ENCODE assay signal across 9 cellular contexts in genomic region chr12:6968426-6968825, GRCh38. TPM values are rescaled to one million over a fixed set of nuclear protein-coding genes. Genes with fewer than 3 reads are reported as not detected.
A peak's percentile ranks its signal among the peaks of the same experiment; 100 is the strongest.
DNase-seq lines count a peak whose midpoint lies in the region; ATAC-seq, FAIRE-seq and TF ChIP-seq lines count a peak whose summit lies in the region.
"Had no signal": no experiment of that assay in that cellular context is flagged by ENCODE, and none has a peak within 500 bp of the region (broad histone marks: within the 10 kb centered on the region; RNA-seq: fewer than 3 reads in every experiment).

No MANE protein-coding gene starts in this region.

- no peak for ATAC-seq in GM12878

- H3K9ac ChIP-seq in GM12878 (ENCODE audit: control insufficient read depth, insufficient read depth, low read length) (peak overlapping the region; percentile 97; the same call in 1 of the 2 replicates), neural progenitor cell (no peak overlapping the region)

- no peaks in the 10 kb centered on the region for H4K20me1 ChIP-seq in GM12878 (ENCODE audit: control insufficient read depth, insufficient read depth)
- peaks cover 4% of the 10 kb centered on the region for H4K20me1 ChIP-seq in neural progenitor cell (ENCODE audit: low read depth)

- intact Hi-C loops in GM12878 (cut with micrococcal nuclease; ENCODE audit: unreplicated experiment), result no loop called here

- H3K36me3 Mint-ChIP-seq in CD8-positive, alpha-beta memory T cell, result peaks cover 0 to 62% (median 14%) of the 10 kb centered on the region in 3 donors
- H3K36me3 Mint-ChIP-seq in IgD-negative memory B cell, result peaks cover 3% of the 10 kb centered on the region
- peaks cover 19% of the 10 kb centered on the region for H3K36me3 Mint-ChIP-seq in neural progenitor cell

- H3K4me3 ChIP-seq in CD8-positive, alpha-beta memory T cell (ENCODE audit: low read length), result no peak overlapping the region
- H3K4me3 ChIP-seq in GM12878 (peak overlapping the region; percentile 72), neural progenitor cell (no peak overlapping the region)

- H3F3A ChIP-seq in neural progenitor cell (ENCODE audit: low read depth), result peaks cover 64% of the 10 kb centered on the region

- peaks cover 43 to 64% (median 60%) of the 10 kb centered on the region in 3 donors for H3K4me1 Mint-ChIP-seq in CD8-positive, alpha-beta memory T cell
- peaks cover 32 to 38% (median 35%) of the 10 kb centered on the region in 3 donors for H3K4me1 Mint-ChIP-seq in IgD-negative memory B cell
- peaks cover 41% of the 10 kb centered on the region for H3K4me1 Mint-ChIP-seq in neural progenitor cell

- in situ Hi-C loops in GM12878 (cut with MboI), result loop anchor here (25.0 kb wide), 1 partner anchor 1669 kb away; no protein-coding TSS in a partner anchor

- no peak for TF ChIP-seq RAD21 in GM12878 (IDR thresholded peaks at IDR 0.05; ENCODE audit: insufficient read depth, low read depth, low read length)

- peak overlapping the region; percentile 99 for H3K4me2 ChIP-seq in GM12878 (ENCODE audit: control insufficient read depth, insufficient read depth)
- H3K4me2 ChIP-seq in neural progenitor cell, result no peak overlapping the region

- H3K4me3 Mint-ChIP-seq in CD8-positive, alpha-beta memory T cell, result peak overlapping the region in 6 of 7 donors; percentile 6 to 100 (median 100)
- H3K4me3 Mint-ChIP-seq in IgD-negative memory B cell, result peak overlapping the region; percentile 39 to 100 (median 97)
- peak overlapping the region; percentile 100 for H3K4me3 Mint-ChIP-seq in neural progenitor cell

- no peak for TF ChIP-seq EP300 in GM12878 (IDR thresholded peaks at IDR 0.05; ENCODE audit: borderline replicate concordance in 1 of 2, control insufficient read depth in 1 of 2, low read depth in 2 of 2, low read length in 2 of 2)

- POLR2A ChIA-PET in CD8-positive, alpha-beta memory T cell (lab: Charles Lee), result interaction anchor here (1.1 to 2.4 kb wide), 5 partner anchors 9 to 30 kb away, joined by 3 to 21 read pairs (median 4); partner anchors contain the start of genes C12orf57 and RNU7-1
- POLR2A ChIA-PET in GM12878 (lab: Charles Lee), result interaction anchor here (1.1 to 2.5 kb wide), 4 partner anchors 8 to 143 kb away, joined by 3 to 28 read pairs (median 4); partner anchors contain the start of genes C12orf57 and RNU7-1

- no peak for FAIRE-seq in GM12878 (lab: Jason Lieb, UNC)

- 97% methylated on average over 9 of the region's 9 CpGs for WGBS in GM12878 (ENCODE audit: insufficient coverage, insufficient replicate concordance, low lambda C conversion rate, missing lambda C conversion rate)

- no peaks in the 10 kb centered on the region for H3K9me3 Mint-ChIP-seq in CD8-positive, alpha-beta memory T cell
- H3K9me3 Mint-ChIP-seq in IgD-negative memory B cell (no peaks in the 10 kb centered on the region), neural progenitor cell (no peaks in the 10 kb centered on the region)

- H2AFZ ChIP-seq in GM12878 (ENCODE audit: control insufficient read depth, low read depth, low read length) (no peak overlapping the region), neural progenitor cell (replicated peaks) (no peak overlapping the region)

- SMC1A ChIA-PET in GM12878 (lab: Charles Lee; ENCODE audit: uncharacterized antibody, unreplicated experiment), result interaction anchor here (0.9 to 3.1 kb wide), 4 partner anchors 22 to 141 kb away, joined by 3 to 36 read pairs (median 4); partner anchors contain the start of genes C1RL and LPCAT3

- H3K79me2 ChIP-seq in GM12878 (ENCODE audit: control insufficient read depth, insufficient read depth, low read length) (peaks cover 59% of the 10 kb centered on the region), neural progenitor cell (ENCODE audit: low read depth) (peaks cover 56% of the 10 kb centered on the region)

- H3K27me3 ChIP-seq in CD8-positive, alpha-beta memory T cell (ENCODE audit: insufficient read depth, low read length, poor library complexity, severe bottlenecking), result no peaks in the 10 kb centered on the region
- H3K27me3 ChIP-seq in GM12878 (replicated peaks in 1 of 2; ENCODE audit: control insufficient read depth in 2 of 2, insufficient read depth in 2 of 2, low read length in 1 of 2) (no peaks in the 10 kb centered on the region), neural progenitor cell (no peaks in the 10 kb centered on the region)

- BruUV-seq in GM12878 (replicated peaks; lab: Mats Ljungman, UMichigan), result no TSS peak

- no peak for DNase-seq in CD8-positive, alpha-beta memory T cell
- no peak for DNase-seq in GM12878 (ENCODE audit: low read depth, low spot score)
- no peak for DNase-seq in neural progenitor cell (ENCODE audit: low spot score)
- no peak for DNase-seq in NCI-H2227 (lab: John Stamatoyannopoulos, UW; ENCODE audit: unreplicated experiment)
- no peak for DNase-seq in SKM-1 treated with dmso at 0.1 percent for 144 hours (lab: John Stamatoyannopoulos, UW; ENCODE audit: unreplicated experiment)
- DNase-seq in NCI-H1930 (lab: John Stamatoyannopoulos, UW), result no peak
- no peak for DNase-seq in LoVo (ENCODE audit: low spot score)
- DNase-seq: NCI-H2227 treated with DMSO at 0.1 percent for 48 hours had no signal

- peak overlapping the region in 7 of 8 donors; percentile 58 to 100 (median 84) for H3K27ac Mint-ChIP-seq in CD8-positive, alpha-beta memory T cell
- H3K27ac Mint-ChIP-seq in IgD-negative memory B cell (peak overlapping the region in 1 of 3 donors; percentile 73), neural progenitor cell (no peak overlapping the region)

- H3K36me3 ChIP-seq in CD8-positive, alpha-beta memory T cell (ENCODE audit: insufficient read depth, low read length), result peaks cover 40% of the 10 kb centered on the region
- H3K36me3 ChIP-seq in GM12878 (ENCODE audit: control insufficient read depth in 2 of 2, insufficient read depth in 2 of 2, low read length in 1 of 2) (peaks cover 30 to 34% of the 10 kb centered on the region in 2 experiments), neural progenitor cell (no peaks in the 10 kb centered on the region)

- no peak for TF ChIP-seq CTCF in GM12878 (IDR thresholded peaks at IDR 0.05 in 2 of 3, conservative IDR thresholded peaks at IDR 0.05 in 1 of 3; ENCODE audit: control insufficient read depth in 2 of 3, extremely low read depth in 1 of 3, insufficient read depth in 1 of 3, low read depth in 3 of 3, low read length in 3 of 3)
- TF ChIP-seq CTCF in neural progenitor cell (IDR thresholded peaks at IDR 0.05), result no peak

- CTCF ChIA-PET in CD8-positive, alpha-beta memory T cell (lab: Charles Lee), result interaction anchor here (1.0 to 3.5 kb wide), 10 partner anchors 7 to 96 kb away, joined by 3 to 61 read pairs (median 5); partner anchors contain the start of genes C12orf57, PTPN6, RNU7-1 and SPSB2
- CTCF ChIA-PET in GM12878 (lab: Yijun Ruan, JAX), result interaction anchor here (0.7 to 3.2 kb wide), 17 partner anchors 9 to 143 kb away, joined by 3 to 40 read pairs (median 4); partner anchors contain the start of genes C12orf57, LPCAT3, RNU7-1 and SPSB2

- H3K4me1 ChIP-seq in CD8-positive, alpha-beta memory T cell (ENCODE audit: insufficient read depth, low read length), result peaks cover 48% of the 10 kb centered on the region
- peaks cover 21% of the 10 kb centered on the region for H3K4me1 ChIP-seq in GM12878 (ENCODE audit: control insufficient read depth, insufficient read depth, low read length)
- peaks cover 17% of the 10 kb centered on the region for H3K4me1 ChIP-seq in neural progenitor cell

- no peaks in the 10 kb centered on the region for H3K9me3 ChIP-seq in CD8-positive, alpha-beta memory T cell (ENCODE audit: low read length)
- H3K9me3 ChIP-seq in GM12878 (replicated peaks; ENCODE audit: control insufficient read depth, insufficient read depth, low read length) (no peaks in the 10 kb centered on the region), neural progenitor cell (ENCODE audit: low read depth) (no peaks in the 10 kb centered on the region)

- TF ChIP-seq POLR2A in GM12878 (IDR thresholded peaks at IDR 0.05; ENCODE audit: low read depth, low read length), result no peak

- H3K27me3 Mint-ChIP-seq in CD8-positive, alpha-beta memory T cell, result no peaks in the 10 kb centered on the region
- H3K27me3 Mint-ChIP-seq in IgD-negative memory B cell, result no peaks in the 10 kb centered on the region
- peaks cover 6% of the 10 kb centered on the region for H3K27me3 Mint-ChIP-seq in neural progenitor cell (ENCODE audit: insufficient read depth, low read depth)

- RAD21 ChIA-PET in GM12878 (lab: Charles Lee; ENCODE audit: unreplicated experiment), result interaction anchor here (1.4 to 2.0 kb wide), 2 partner anchors 23 to 25 kb away, joined by 5 to 13 read pairs; partner anchors contain the start of genes C12orf57 and RNU7-1

- no peak overlapping the region for H3K27ac ChIP-seq in CD8-positive, alpha-beta memory T cell (ENCODE audit: low read depth, low read length)
- H3K27ac ChIP-seq in GM12878 (ENCODE audit: control insufficient read depth, insufficient read depth) (no peak overlapping the region), neural progenitor cell (no peak overlapping the region)

RNA-seq across cellular contexts. Expression of gene PHB2, which starts 2.0 kb away (rescaled TPM):
- total RNA-seq in CD8-positive, alpha-beta memory T cell, result 100 to 1,000 TPM; 499 to 503 TPM
- 116 TPM for polyA plus RNA-seq in CD8-positive, alpha-beta memory T cell
- polyA plus RNA-seq in IgD-negative memory B cell, result 123 TPM
- total RNA-seq in GM12878 (2013; cell fraction: nucleolus; rRNA removed), result 71.8 and 79.5 TPM in 2 replicates
- total RNA-seq in GM12878 (2014; rRNA removed), result 517 and 520 TPM in 2 replicates
- total RNA-seq in GM12878 (2014; rRNA removed; fragmentation: Illumina TruSeq; extraction: Trizol), result 421 and 455 TPM in 2 replicates
- 466 and 483 TPM in 2 replicates for total RNA-seq in GM12878 (2021)
- 203 TPM for polyA plus RNA-seq in GM12878 (2011; ENCODE audit: low read depth)
- 395 and 522 TPM in 2 replicates for polyA plus RNA-seq in GM12878 (2011; rRNA removed)
- polyA plus RNA-seq in GM12878 (2011; cell fraction: cytosol; rRNA removed), result 672 and 758 TPM in 2 replicates
- 449 and 501 TPM in 2 replicates for polyA plus RNA-seq in GM12878 (2011; cell fraction: nucleus; rRNA removed)
- polyA plus RNA-seq in GM12878 (2012), result 307 and 316 TPM in 2 replicates
- 410 and 549 TPM in 2 replicates for polyA plus RNA-seq in GM12878 (2014; fragmentation: Illumina TruSeq; extraction: Trizol)
- 100 to 1,000 TPM; 112 to 270 TPM for polyA plus RNA-seq in GM12878 (2014; fragmentation: Nextera tagmentation; extraction: Ambion mirVana)
- polyA plus RNA-seq in GM12878 (2014; rRNA removed), result 586 and 591 TPM in 2 replicates
- 100 to 1,000 TPM; 412 to 433 TPM for polyA plus RNA-seq in GM12878 (2016; fragmentation: Nextera tagmentation; extraction: Ambion mirVana)
- polyA minus RNA-seq in GM12878 (2011; rRNA and poly(A)+ RNA removed), result 204 and 309 TPM in 2 replicates
- 112 and 115 TPM in 2 replicates for polyA minus RNA-seq in GM12878 (2011; cell fraction: cytosol; rRNA and poly(A)+ RNA removed)
- 98.4 and 155 TPM in 2 replicates for polyA minus RNA-seq in GM12878 (2011; cell fraction: nucleus; rRNA and poly(A)+ RNA removed)
- 214 and 291 TPM in 2 replicates for total RNA-seq in neural progenitor cell (ENCODE audit: low replicate concordance)

RNA-seq across cellular contexts. Expression of gene EMG1, which starts 2.3 kb away (rescaled TPM):
- total RNA-seq in CD8-positive, alpha-beta memory T cell, result 100 to 1,000 TPM; 158 to 161 TPM
- polyA plus RNA-seq in CD8-positive, alpha-beta memory T cell, result 64.4 TPM
- polyA plus RNA-seq in IgD-negative memory B cell (62.0 TPM), GM12878 (2011; rRNA removed) (75.9 and 77.7 TPM in 2 replicates), GM12878 (2014; fragmentation: Illumina TruSeq; extraction: Trizol) (77.2 and 91.3 TPM in 2 replicates), GM12878 (2014; fragmentation: Nextera tagmentation; extraction: Ambion mirVana) (100 to 1,000 TPM; 158 to 164 TPM), GM12878 (2014; rRNA removed) (78.0 and 94.4 TPM in 2 replicates), GM12878 (2016; fragmentation: Nextera tagmentation; extraction: Ambion mirVana) (100 to 1,000 TPM; 154 to 165 TPM)
- 120 and 131 TPM in 2 replicates for total RNA-seq in GM12878 (2013; cell fraction: nucleolus; rRNA removed)
- total RNA-seq in GM12878 (2014; rRNA removed) (54.6 and 69.0 TPM in 2 replicates), GM12878 (2014; rRNA removed; fragmentation: Illumina TruSeq; extraction: Trizol) (67.8 and 69.9 TPM in 2 replicates), GM12878 (2021) (82.4 and 84.4 TPM in 2 replicates), neural progenitor cell (ENCODE audit: low replicate concordance) (27.3 and 32.0 TPM in 2 replicates)
- 25.0 TPM for polyA plus RNA-seq in GM12878 (2011; ENCODE audit: low read depth)
- 52.6 and 55.9 TPM in 2 replicates for polyA plus RNA-seq in GM12878 (2011; cell fraction: cytosol; rRNA removed)
- polyA plus RNA-seq in GM12878 (2011; cell fraction: nucleus; rRNA removed), result 44.5 and 60.9 TPM in 2 replicates
- polyA plus RNA-seq in GM12878 (2012), result 44.6 and 77.4 TPM in 2 replicates
- 35.5 and 39.6 TPM in 2 replicates for polyA minus RNA-seq in GM12878 (2011; rRNA and poly(A)+ RNA removed)
- 16.1 and 16.7 TPM in 2 replicates for polyA minus RNA-seq in GM12878 (2011; cell fraction: cytosol; rRNA and poly(A)+ RNA removed)
- polyA minus RNA-seq in GM12878 (2011; cell fraction: nucleus; rRNA and poly(A)+ RNA removed), result 25.1 and 34.8 TPM in 2 replicates

RNA-seq across cellular contexts. Expression of gene PTPN6, which starts 17.3 kb away (rescaled TPM):
- total RNA-seq in CD8-positive, alpha-beta memory T cell, result 100 to 1,000 TPM; 456 to 460 TPM
- 379 TPM for polyA plus RNA-seq in CD8-positive, alpha-beta memory T cell
- polyA plus RNA-seq in IgD-negative memory B cell, result 1,038 TPM
- total RNA-seq in GM12878 (2013; cell fraction: nucleolus; rRNA removed), result 158 and 159 TPM in 2 replicates
- total RNA-seq in GM12878 (2014; rRNA removed), result 346 and 376 TPM in 2 replicates
- 214 and 235 TPM in 2 replicates for total RNA-seq in GM12878 (2014; rRNA removed; fragmentation: Illumina TruSeq; extraction: Trizol)
- 443 and 457 TPM in 2 replicates for total RNA-seq in GM12878 (2021)
- 315 TPM for polyA plus RNA-seq in GM12878 (2011; ENCODE audit: low read depth)
- polyA plus RNA-seq in GM12878 (2011; rRNA removed), result 208 and 364 TPM in 2 replicates
- polyA plus RNA-seq in GM12878 (2011; cell fraction: cytosol; rRNA removed), result 393 and 481 TPM in 2 replicates
- 567 and 675 TPM in 2 replicates for polyA plus RNA-seq in GM12878 (2011; cell fraction: nucleus; rRNA removed)
- polyA plus RNA-seq in GM12878 (2012), result 374 and 383 TPM in 2 replicates
- 265 and 453 TPM in 2 replicates for polyA plus RNA-seq in GM12878 (2014; fragmentation: Illumina TruSeq; extraction: Trizol)
- 100 to 1,000 TPM; 229 to 413 TPM for polyA plus RNA-seq in GM12878 (2014; fragmentation: Nextera tagmentation; extraction: Ambion mirVana)
- 397 and 409 TPM in 2 replicates for polyA plus RNA-seq in GM12878 (2014; rRNA removed)
- polyA plus RNA-seq in GM12878 (2016; fragmentation: Nextera tagmentation; extraction: Ambion mirVana), result 100 to 1,000 TPM; 325 to 364 TPM
- 268 and 357 TPM in 2 replicates for polyA minus RNA-seq in GM12878 (2011; rRNA and poly(A)+ RNA removed)
- 137 and 144 TPM in 2 replicates for polyA minus RNA-seq in GM12878 (2011; cell fraction: cytosol; rRNA and poly(A)+ RNA removed)
- 127 and 185 TPM in 2 replicates for polyA minus RNA-seq in GM12878 (2011; cell fraction: nucleus; rRNA and poly(A)+ RNA removed)
- 4.4 and 6.0 TPM in 2 replicates for total RNA-seq in neural progenitor cell (ENCODE audit: low replicate concordance)

RNA-seq across cellular contexts. Expression of gene C12orf57, which starts 24.6 kb away (rescaled TPM):
- 100 to 1,000 TPM; 297 to 304 TPM for total RNA-seq in CD8-positive, alpha-beta memory T cell
- polyA plus RNA-seq in CD8-positive, alpha-beta memory T cell, result 259 TPM
- polyA plus RNA-seq in IgD-negative memory B cell (141 TPM), GM12878 (2011; rRNA removed) (183 and 331 TPM in 2 replicates), GM12878 (2014; fragmentation: Illumina TruSeq; extraction: Trizol) (8.0 and 64.5 TPM in 2 replicates), GM12878 (2014; fragmentation: Nextera tagmentation; extraction: Ambion mirVana) (100 to 1,000 TPM; 138 to 170 TPM), GM12878 (2014; rRNA removed) (373 and 377 TPM in 2 replicates), GM12878 (2016; fragmentation: Nextera tagmentation; extraction: Ambion mirVana) (100 to 1,000 TPM; 274 to 291 TPM)
- 34.9 and 36.3 TPM in 2 replicates for total RNA-seq in GM12878 (2013; cell fraction: nucleolus; rRNA removed)
- total RNA-seq in GM12878 (2014; rRNA removed) (223 and 231 TPM in 2 replicates), GM12878 (2014; rRNA removed; fragmentation: Illumina TruSeq; extraction: Trizol) (109 and 124 TPM in 2 replicates), GM12878 (2021) (192 and 194 TPM in 2 replicates), neural progenitor cell (ENCODE audit: low replicate concordance) (314 and 399 TPM in 2 replicates)
- polyA plus RNA-seq in GM12878 (2011; ENCODE audit: low read depth), result 177 TPM
- polyA plus RNA-seq in GM12878 (2011; cell fraction: cytosol; rRNA removed), result 632 and 839 TPM in 2 replicates
- 336 and 343 TPM in 2 replicates for polyA plus RNA-seq in GM12878 (2011; cell fraction: nucleus; rRNA removed)
- polyA plus RNA-seq in GM12878 (2012), result 433 and 438 TPM in 2 replicates
- polyA minus RNA-seq in GM12878 (2011; rRNA and poly(A)+ RNA removed), result 89.4 and 141 TPM in 2 replicates
- polyA minus RNA-seq in GM12878 (2011; cell fraction: cytosol; rRNA and poly(A)+ RNA removed), result 46.1 and 52.9 TPM in 2 replicates
- 71.7 and 114 TPM in 2 replicates for polyA minus RNA-seq in GM12878 (2011; cell fraction: nucleus; rRNA and poly(A)+ RNA removed)

RNA-seq across cellular contexts. Expression of gene RNU7-1, which starts 24.8 kb away (rescaled TPM):
- not detected for total RNA-seq in CD8-positive, alpha-beta memory T cell
- polyA plus RNA-seq in CD8-positive, alpha-beta memory T cell, result not detected
- polyA plus RNA-seq in IgD-negative memory B cell (not detected), GM12878 (2011; rRNA removed) (not detected in 2 replicates), GM12878 (2014; fragmentation: Illumina TruSeq; extraction: Trizol) (not detected in 2 replicates), GM12878 (2014; fragmentation: Nextera tagmentation; extraction: Ambion mirVana) (not detected), GM12878 (2014; rRNA removed) (not detected in 2 replicates), GM12878 (2016; fragmentation: Nextera tagmentation; extraction: Ambion mirVana) (not detected)
- total RNA-seq in GM12878 (2013; cell fraction: nucleolus; rRNA removed), result not detected in 2 replicates
- total RNA-seq in GM12878 (2014; rRNA removed) (not detected in 2 replicates), GM12878 (2014; rRNA removed; fragmentation: Illumina TruSeq; extraction: Trizol) (not detected in 2 replicates), GM12878 (2021) (not detected in 2 replicates), neural progenitor cell (ENCODE audit: low replicate concordance) (not detected in 2 replicates)
- polyA plus RNA-seq in GM12878 (2011; ENCODE audit: low read depth), result not detected
- not detected in 2 replicates for polyA plus RNA-seq in GM12878 (2011; cell fraction: cytosol; rRNA removed)
- polyA plus RNA-seq in GM12878 (2011; cell fraction: nucleus; rRNA removed), result not detected in 2 replicates
- polyA plus RNA-seq in GM12878 (2012), result not detected in 2 replicates
- polyA minus RNA-seq in GM12878 (2011; rRNA and poly(A)+ RNA removed), result not detected in 2 replicates
- not detected in 2 replicates for polyA minus RNA-seq in GM12878 (2011; cell fraction: cytosol; rRNA and poly(A)+ RNA removed)
- not detected in 2 replicates for polyA minus RNA-seq in GM12878 (2011; cell fraction: nucleus; rRNA and poly(A)+ RNA removed)

Comparison
In these comparisons a context has a peak if more than half of its experiments do, and no peak if none do; other contexts are left out.
1. RNA of gene PTPN6, which starts 17.3 kb away (total RNA-seq): 456 to 460 TPM in CD8-positive, alpha-beta memory T cell and 158 to 457 TPM in GM12878; 4.4 to 6.0 TPM in neural progenitor cell; every median in the first group is over 10 times any median in the second.
2. Peak in every context shown above with its lines, with median percentiles within 50 percentile points of each other: H3K4me3 Mint-ChIP-seq.